In the genomic region with DNA sequence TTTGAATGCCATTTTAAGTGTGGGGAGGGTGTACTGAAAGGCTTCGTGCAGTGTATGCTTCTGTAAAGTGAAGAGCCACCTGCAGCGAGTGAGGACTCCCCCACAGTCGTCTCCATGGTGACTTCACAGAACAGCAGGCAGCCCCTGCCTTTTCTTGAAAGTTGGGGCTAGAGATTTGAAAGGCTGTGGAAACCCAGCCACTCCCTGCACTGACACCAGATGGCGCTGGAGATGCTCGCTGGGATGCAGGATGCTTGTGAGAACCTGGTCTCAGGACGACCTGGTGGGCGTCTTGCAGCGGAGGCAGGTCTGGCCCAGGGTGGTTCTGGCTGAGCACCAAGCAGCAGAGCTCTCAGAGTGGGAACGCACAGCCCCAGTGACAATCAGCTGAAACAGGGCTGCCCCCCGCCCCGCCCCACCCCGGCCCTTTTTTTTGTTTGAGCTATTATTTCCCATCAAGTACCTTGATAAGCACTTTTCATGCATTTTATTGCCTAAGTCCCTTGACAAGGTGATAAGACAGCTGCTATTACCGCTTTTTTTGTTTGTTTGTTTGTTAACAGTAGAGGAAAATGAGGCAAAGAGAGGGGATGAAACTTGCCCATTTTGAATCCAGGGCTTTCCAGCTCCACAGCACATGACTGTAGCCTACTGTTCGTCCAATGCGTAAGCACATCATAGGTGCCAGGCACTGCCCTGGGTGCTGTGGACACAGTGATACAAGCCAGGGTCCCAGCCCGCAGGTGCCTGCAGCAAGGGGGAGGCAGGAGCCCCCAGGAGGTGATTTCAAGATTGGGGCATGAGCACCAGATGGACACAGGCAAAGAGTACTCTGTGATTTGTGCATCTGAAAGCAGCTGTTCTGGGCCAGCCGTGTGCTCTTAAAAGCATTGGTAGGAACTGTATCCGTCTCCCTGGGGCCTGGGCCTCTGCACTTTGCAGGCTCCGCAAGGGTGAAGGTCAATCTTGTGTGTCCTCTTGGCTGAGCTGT, we compare ENCODE assay signal across 9 cellular contexts.
A peak's percentile ranks its signal among the peaks of the same experiment; 100 is the strongest.
DNase-seq lines count a peak whose midpoint lies in the region; ATAC-seq and TF ChIP-seq lines count a peak whose summit lies in the region.
"Had no signal": no experiment of that assay in that cellular context is flagged by ENCODE, and none has a peak within 500 bp of the region (broad histone marks: within the 10 kb centered on the region; RNA-seq: fewer than 3 reads in every experiment).

No MANE protein-coding gene starts in this region.

- H3K4me3 ChIP-seq in OCI-LY1 (ENCODE audit: low read depth, low read length, poor library complexity, severe bottlenecking) (no peak overlapping the region), mammary epithelial cell (replicated peaks in 1 of 3; ENCODE audit: insufficient read depth in 1 of 3, low read depth in 2 of 3, low read length in 3 of 3) (no peak overlapping the region), kidney epithelial cell (ENCODE audit: low read depth, low read length) (no peak overlapping the region)
- H3K4me3 ChIP-seq: BLaER1 treated with 17β-estradiol and CSF1 and Interleukin-3, amounts not matched to agents 10 nM and 100 nM had no signal

- no peaks in the 10 kb centered on the region for H3K9me2 ChIP-seq in OCI-LY1 (ENCODE audit: low read depth, low read length)

- H3K79me2 ChIP-seq in OCI-LY1 (ENCODE audit: insufficient read depth, low read length) = no peaks in the 10 kb centered on the region
- no peaks in the 10 kb centered on the region for H3K79me2 ChIP-seq in mammary epithelial cell (ENCODE audit: insufficient read depth, low read length)

- CTCF ChIA-PET in mammary epithelial cell (lab: Charles Lee; ENCODE audit: low non-redundant PET) = interaction anchor here (0.6 to 1.1 kb wide), 6 partner anchors 12 to 944 kb away, joined by 4 to 15 read pairs (median 7); no protein-coding TSS in a partner anchor

- H3K4me1 ChIP-seq in OCI-LY1 (ENCODE audit: insufficient read depth, low read length, severe bottlenecking) (no peaks in the 10 kb centered on the region), mammary epithelial cell (ENCODE audit: insufficient read depth, low read length) (no peaks in the 10 kb centered on the region)

- H3K27me3 ChIP-seq in OCI-LY1 (ENCODE audit: insufficient read depth, low read length) (no peaks in the 10 kb centered on the region; the same call in 1 of the 2 replicates), mammary epithelial cell (ENCODE audit: insufficient read depth, low read length) (no peaks in the 10 kb centered on the region), kidney epithelial cell (ENCODE audit: control insufficient read depth, insufficient read depth, low read length) (peaks cover 3% of the 10 kb centered on the region)
- H3K27me3 ChIP-seq: BLaER1 treated with 17β-estradiol and CSF1 and Interleukin-3, amounts not matched to agents 10 nM and 100 nM had no signal

- dilution Hi-C loops in mammary epithelial cell (cut with HindIII; ENCODE audit: low sequenced_read_pairs) = no loop called here

- no peak overlapping the region for H3K4me2 ChIP-seq in OCI-LY1 (ENCODE audit: low read length)
- no peak overlapping the region for H3K4me2 ChIP-seq in mammary epithelial cell (ENCODE audit: insufficient read depth, low read depth, low read length)
- H3K4me2 ChIP-seq: BLaER1 treated with 17β-estradiol and CSF1 and Interleukin-3, amounts not matched to agents 10 nM and 100 nM had no signal

- H2AFZ ChIP-seq in OCI-LY1 (ENCODE audit: low read length) (no peak overlapping the region), mammary epithelial cell (ENCODE audit: low read depth, low read length) (no peak overlapping the region)

- in situ Hi-C loops in mammary epithelial cell (cut with MboI; ENCODE audit: low sequenced_read_pairs in 2 of 2) = loop anchor here in 1 of 2 donors (10.0 kb wide), 1 partner anchor 61 kb away; no protein-coding TSS in a partner anchor

- peak; percentile 3 for DNase-seq in NCI-H1694 (lab: John Stamatoyannopoulos, UW)
- DNase-seq in NCI-H1694 treated with DMSO at 0.1 percent for 48 hours (lab: John Stamatoyannopoulos, UW) = no peak
- peak; percentile 87 for DNase-seq in HPDE6-E6E7 (ENCODE audit: extremely low spot score)
- peak; percentile 24 for DNase-seq in mammary epithelial cell
- no peak for DNase-seq in kidney epithelial cell (ENCODE audit: low read depth)
- DNase-seq in stimulated activated CD8-positive, alpha-beta memory T cell treated with anti-CD3 and anti-CD28 coated beads, Interleukin-4, amount 100 ng/mL, for 24 hours (ENCODE audit: low read depth) = peak; percentile 15

- H3K27ac ChIP-seq in OCI-LY1 (ENCODE audit: low read depth, low read length, poor library complexity, severe bottlenecking) = no peak overlapping the region
- no peak overlapping the region for H3K27ac ChIP-seq in mammary epithelial cell (ENCODE audit: insufficient read depth, low read depth, low read length)
- H3K27ac ChIP-seq: BLaER1 treated with 17β-estradiol and CSF1 and Interleukin-3, amounts not matched to agents 10 nM and 100 nM had no signal

- intact Hi-C loops in mammary epithelial cell (cut with micrococcal nuclease) = loop anchor here (1.0 kb wide), 2 partner anchors 67 to 157 kb away; a partner anchor contains a TSS

- no TSS peak for BruUV-seq in mammary epithelial cell (replicated peaks; lab: Mats Ljungman, UMichigan)

- H3K36me3 ChIP-seq in OCI-LY1 (ENCODE audit: insufficient read depth, low read length) (no peaks in the 10 kb centered on the region), mammary epithelial cell (ENCODE audit: insufficient read depth, low read length) (no peaks in the 10 kb centered on the region), kidney epithelial cell (ENCODE audit: control insufficient read depth, insufficient read depth, low read length) (no peaks in the 10 kb centered on the region)

- no peaks in the 10 kb centered on the region for H4K20me1 ChIP-seq in OCI-LY1 (ENCODE audit: insufficient read depth, low read length)
- H4K20me1 ChIP-seq in mammary epithelial cell (ENCODE audit: insufficient read depth, low read length) = no peaks in the 10 kb centered on the region

- no peaks in the 10 kb centered on the region for H3K9me3 ChIP-seq in OCI-LY1 (ENCODE audit: low read length)
- H3K9me3 ChIP-seq in mammary epithelial cell (replicated peaks; ENCODE audit: insufficient read depth, low read length) = no peaks in the 10 kb centered on the region

- TF ChIP-seq CTCF in OCI-LY1 (IDR thresholded peaks at IDR 0.05; ENCODE audit: low read length) = peak; percentile 78
- TF ChIP-seq CTCF in mammary epithelial cell (conservative IDR thresholded peaks at IDR 0.05 in 1 of 2, IDR thresholded peaks at IDR 0.05 in 1 of 2; ENCODE audit: extremely low read depth in 1 of 2, insufficient read depth in 1 of 2, low read depth in 1 of 2, low read length in 2 of 2) = peak; percentile 95 to 99
- TF ChIP-seq CTCF in kidney epithelial cell (IDR thresholded peaks at IDR 0.05; ENCODE audit: insufficient read depth, low read length, poor library complexity, severe bottlenecking) = peak; percentile 94

- no peaks in the 10 kb centered on the region for H3F3A ChIP-seq in OCI-LY1 (ENCODE audit: insufficient read depth, low read length)

- ATAC-seq in HG03354 (IDR thresholded peaks at IDR 0.05; ENCODE audit: poor library complexity, severe bottlenecking, unreplicated experiment) = no peak

- H3K9ac ChIP-seq in OCI-LY1 (ENCODE audit: low read length) = no peak overlapping the region
- no peak overlapping the region for H3K9ac ChIP-seq in mammary epithelial cell (ENCODE audit: insufficient read depth, low read length)
- H3K9ac ChIP-seq: BLaER1 treated with 17β-estradiol and CSF1 and Interleukin-3, amounts not matched to agents 10 nM and 100 nM had no signal

- WGBS in mammary epithelial cell (ENCODE audit: low coverage, missing lambda C conversion rate) = 36% methylated on average over 19 of the region's 19 CpGs

Comparison
In these comparisons a context has a peak if more than half of its experiments do, and no peak if none do; other contexts are left out.
1. DNase-seq: peak in NCI-H1694 (single experiment), HPDE6-E6E7 (single experiment), mammary epithelial cell (single experiment) and stimulated activated CD8-positive, alpha-beta memory T cell treated with anti-CD3 and anti-CD28 coated beads, Interleukin-4, amount 100 ng/mL, for 24 hours (single experiment); none in NCI-H1694 treated with DMSO at 0.1 percent for 48 hours (single experiment) and kidney epithelial cell (single experiment).
2. Peak in every context shown above with its lines, with median percentiles within 50 percentile points of each other: CTCF ChIP-seq.